Comparison of ENCODE assay signal across 1 cellular context in genomic region chr1:86933051-86933450, GRCh38.
TF ChIP-seq lines count a peak whose summit lies in the region.

No MANE protein-coding gene starts in this region.

TF ChIP-seq in K562, 482 proteins besides CTCF, POLR2A, EP300 and RAD21 (continued from another document):
- TF ChIP-seq DPF2 (IDR thresholded peaks at IDR 0.05): no peak
- no peak for TF ChIP-seq MED1 (CRISPR knock-in tag; IDR thresholded peaks at IDR 0.05; ENCODE audit: borderline replicate concordance)
- no peak for TF ChIP-seq DLX4 (CRISPR knock-in tag; IDR thresholded peaks at IDR 0.05)
- TF ChIP-seq ZNF165 (CRISPR knock-in tag; IDR thresholded peaks at IDR 0.05; ENCODE audit: borderline replicate concordance): no peak
- TF ChIP-seq RHOXF2B (CRISPR knock-in tag; conservative IDR thresholded peaks at IDR 0.05): no peak
- no peak for TF ChIP-seq RFX1 (IDR thresholded peaks at IDR 0.05)
- no peak for TF ChIP-seq ZNF232 (CRISPR knock-in tag; IDR thresholded peaks at IDR 0.05)
- no peak for TF ChIP-seq HDGF (IDR thresholded peaks at IDR 0.05)
- no peak for TF ChIP-seq LEF1 (IDR thresholded peaks at IDR 0.05)
- no peak for TF ChIP-seq LCOR (CRISPR knock-in tag; IDR thresholded peaks at IDR 0.05)
- no peak for TF ChIP-seq THRAP3 (IDR thresholded peaks at IDR 0.05; ENCODE audit: borderline replicate concordance)
- no peak for TF ChIP-seq THRB (CRISPR knock-in tag; conservative IDR thresholded peaks at IDR 0.05)
TF ChIP-seq in K562: peak in this region for 0.
